In the genomic region with DNA sequence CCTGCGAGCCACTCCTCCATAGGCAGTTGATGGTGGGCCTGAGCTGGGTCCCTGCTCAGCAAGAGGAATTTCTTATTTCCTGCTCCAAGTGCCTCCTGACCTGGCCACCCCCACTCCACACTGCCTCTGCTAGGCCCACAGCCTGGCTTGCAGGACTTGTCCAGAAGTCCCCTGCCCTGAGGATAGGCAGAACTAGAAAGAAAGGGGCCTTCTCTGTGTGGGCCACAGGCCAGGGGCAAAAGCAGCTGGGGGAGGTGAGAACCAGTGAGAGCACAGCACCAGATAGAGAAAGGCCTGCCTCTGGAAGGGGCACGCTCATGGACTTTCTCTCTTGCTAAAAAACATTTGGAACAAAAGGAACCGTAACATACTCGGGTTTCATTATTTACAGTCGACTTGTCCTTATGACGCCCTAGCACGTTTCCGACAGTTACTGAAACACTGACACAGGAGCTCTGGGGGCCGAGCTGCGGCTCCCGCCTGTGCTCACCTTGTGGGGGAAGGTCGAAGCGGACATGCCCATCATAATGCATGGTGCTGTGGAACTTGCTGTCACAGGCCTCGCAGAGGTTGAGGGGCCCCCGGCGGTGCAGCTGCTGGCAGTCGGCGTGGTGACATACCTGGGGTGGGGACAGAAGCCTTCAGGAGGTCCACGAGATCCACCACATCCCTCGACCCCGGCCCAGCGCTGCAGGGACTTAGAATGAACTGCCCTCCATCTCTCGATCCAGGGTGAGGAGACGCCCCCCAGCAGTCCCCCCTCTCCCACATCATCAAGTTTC, we compare ENCODE assay signal across 1 cellular context.
TF ChIP-seq lines count a peak whose summit lies in the region.

No MANE protein-coding gene starts in this region.

TF ChIP-seq in SK-N-SH treated with all-trans-retinoic acid at 6 μM for 48 hours, 23 proteins besides CTCF, POLR2A, EP300 and RAD21 (continued from another document):
- TF ChIP-seq, protein P1, sequence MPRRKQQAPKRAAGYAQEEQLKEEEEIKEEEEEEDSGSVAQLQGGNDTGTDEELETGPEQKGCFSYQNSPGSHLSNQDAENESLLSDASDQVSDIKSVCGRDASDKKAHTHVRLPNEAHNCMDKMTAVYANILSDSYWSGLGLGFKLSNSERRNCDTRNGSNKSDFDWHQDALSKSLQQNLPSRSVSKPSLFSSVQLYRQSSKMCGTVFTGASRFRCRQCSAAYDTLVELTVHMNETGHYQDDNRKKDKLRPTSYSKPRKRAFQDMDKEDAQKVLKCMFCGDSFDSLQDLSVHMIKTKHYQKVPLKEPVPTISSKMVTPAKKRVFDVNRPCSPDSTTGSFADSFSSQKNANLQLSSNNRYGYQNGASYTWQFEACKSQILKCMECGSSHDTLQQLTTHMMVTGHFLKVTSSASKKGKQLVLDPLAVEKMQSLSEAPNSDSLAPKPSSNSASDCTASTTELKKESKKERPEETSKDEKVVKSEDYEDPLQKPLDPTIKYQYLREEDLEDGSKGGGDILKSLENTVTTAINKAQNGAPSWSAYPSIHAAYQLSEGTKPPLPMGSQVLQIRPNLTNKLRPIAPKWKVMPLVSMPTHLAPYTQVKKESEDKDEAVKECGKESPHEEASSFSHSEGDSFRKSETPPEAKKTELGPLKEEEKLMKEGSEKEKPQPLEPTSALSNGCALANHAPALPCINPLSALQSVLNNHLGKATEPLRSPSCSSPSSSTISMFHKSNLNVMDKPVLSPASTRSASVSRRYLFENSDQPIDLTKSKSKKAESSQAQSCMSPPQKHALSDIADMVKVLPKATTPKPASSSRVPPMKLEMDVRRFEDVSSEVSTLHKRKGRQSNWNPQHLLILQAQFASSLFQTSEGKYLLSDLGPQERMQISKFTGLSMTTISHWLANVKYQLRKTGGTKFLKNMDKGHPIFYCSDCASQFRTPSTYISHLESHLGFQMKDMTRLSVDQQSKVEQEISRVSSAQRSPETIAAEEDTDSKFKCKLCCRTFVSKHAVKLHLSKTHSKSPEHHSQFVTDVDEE (CRISPR knock-in tag; IDR thresholded peaks at IDR 0.05): no peak
- TF ChIP-seq ARNTL (CRISPR knock-in tag; IDR thresholded peaks at IDR 0.05; ENCODE audit: borderline replicate concordance, low read depth) (no peak), BACH2 (CRISPR knock-in tag; IDR thresholded peaks at IDR 0.05; ENCODE audit: borderline replicate concordance) (no peak), PPARA (CRISPR knock-in tag; IDR thresholded peaks at IDR 0.05; ENCODE audit: borderline replicate concordance) (no peak), ISL1 (CRISPR knock-in tag; IDR thresholded peaks at IDR 0.05) (no peak), TCF4 (CRISPR knock-in tag; IDR thresholded peaks at IDR 0.05; ENCODE audit: borderline replicate concordance) (no peak), ZNF70 (CRISPR knock-in tag; IDR thresholded peaks at IDR 0.05) (no peak), ESRRG (CRISPR knock-in tag; IDR thresholded peaks at IDR 0.05) (no peak), OSR1 (CRISPR knock-in tag; IDR thresholded peaks at IDR 0.05) (no peak), GLIS3 (CRISPR knock-in tag; IDR thresholded peaks at IDR 0.05) (no peak)
- TF ChIP-seq, protein P2, sequence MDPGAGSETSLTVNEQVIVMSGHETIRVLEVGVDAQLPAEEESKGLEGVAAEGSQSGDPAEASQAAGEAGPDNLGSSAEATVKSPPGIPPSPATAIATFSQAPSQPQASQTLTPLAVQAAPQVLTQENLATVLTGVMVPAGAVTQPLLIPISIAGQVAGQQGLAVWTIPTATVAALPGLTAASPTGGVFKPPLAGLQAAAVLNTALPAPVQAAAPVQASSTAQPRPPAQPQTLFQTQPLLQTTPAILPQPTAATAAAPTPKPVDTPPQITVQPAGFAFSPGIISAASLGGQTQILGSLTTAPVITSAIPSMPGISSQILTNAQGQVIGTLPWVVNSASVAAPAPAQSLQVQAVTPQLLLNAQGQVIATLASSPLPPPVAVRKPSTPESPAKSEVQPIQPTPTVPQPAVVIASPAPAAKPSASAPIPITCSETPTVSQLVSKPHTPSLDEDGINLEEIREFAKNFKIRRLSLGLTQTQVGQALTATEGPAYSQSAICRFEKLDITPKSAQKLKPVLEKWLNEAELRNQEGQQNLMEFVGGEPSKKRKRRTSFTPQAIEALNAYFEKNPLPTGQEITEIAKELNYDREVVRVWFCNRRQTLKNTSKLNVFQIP (CRISPR knock-in tag; IDR thresholded peaks at IDR 0.05; ENCODE audit: borderline replicate concordance, low read depth): no peak
- TF ChIP-seq, protein P3, sequence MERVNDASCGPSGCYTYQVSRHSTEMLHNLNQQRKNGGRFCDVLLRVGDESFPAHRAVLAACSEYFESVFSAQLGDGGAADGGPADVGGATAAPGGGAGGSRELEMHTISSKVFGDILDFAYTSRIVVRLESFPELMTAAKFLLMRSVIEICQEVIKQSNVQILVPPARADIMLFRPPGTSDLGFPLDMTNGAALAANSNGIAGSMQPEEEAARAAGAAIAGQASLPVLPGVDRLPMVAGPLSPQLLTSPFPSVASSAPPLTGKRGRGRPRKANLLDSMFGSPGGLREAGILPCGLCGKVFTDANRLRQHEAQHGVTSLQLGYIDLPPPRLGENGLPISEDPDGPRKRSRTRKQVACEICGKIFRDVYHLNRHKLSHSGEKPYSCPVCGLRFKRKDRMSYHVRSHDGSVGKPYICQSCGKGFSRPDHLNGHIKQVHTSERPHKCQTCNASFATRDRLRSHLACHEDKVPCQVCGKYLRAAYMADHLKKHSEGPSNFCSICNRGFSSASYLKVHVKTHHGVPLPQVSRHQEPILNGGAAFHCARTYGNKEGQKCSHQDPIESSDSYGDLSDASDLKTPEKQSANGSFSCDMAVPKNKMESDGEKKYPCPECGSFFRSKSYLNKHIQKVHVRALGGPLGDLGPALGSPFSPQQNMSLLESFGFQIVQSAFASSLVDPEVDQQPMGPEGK (CRISPR knock-in tag; IDR thresholded peaks at IDR 0.05; ENCODE audit: borderline replicate concordance): no peak
- TF ChIP-seq, protein P4, sequence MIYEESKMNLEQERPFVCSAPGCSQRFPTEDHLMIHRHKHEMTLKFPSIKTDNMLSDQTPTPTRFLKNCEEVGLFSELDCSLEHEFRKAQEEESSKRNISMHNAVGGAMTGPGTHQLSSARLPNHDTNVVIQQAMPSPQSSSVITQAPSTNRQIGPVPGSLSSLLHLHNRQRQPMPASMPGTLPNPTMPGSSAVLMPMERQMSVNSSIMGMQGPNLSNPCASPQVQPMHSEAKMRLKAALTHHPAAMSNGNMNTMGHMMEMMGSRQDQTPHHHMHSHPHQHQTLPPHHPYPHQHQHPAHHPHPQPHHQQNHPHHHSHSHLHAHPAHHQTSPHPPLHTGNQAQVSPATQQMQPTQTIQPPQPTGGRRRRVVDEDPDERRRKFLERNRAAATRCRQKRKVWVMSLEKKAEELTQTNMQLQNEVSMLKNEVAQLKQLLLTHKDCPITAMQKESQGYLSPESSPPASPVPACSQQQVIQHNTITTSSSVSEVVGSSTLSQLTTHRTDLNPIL (CRISPR knock-in tag; IDR thresholded peaks at IDR 0.05; ENCODE audit: low read depth): no peak
TF ChIP-seq in SK-N-SH treated with all-trans-retinoic acid at 6 μM for 48 hours: peak in this region for 0.
